ENCODE assay signal across 1 cellular context in the genomic region with DNA sequence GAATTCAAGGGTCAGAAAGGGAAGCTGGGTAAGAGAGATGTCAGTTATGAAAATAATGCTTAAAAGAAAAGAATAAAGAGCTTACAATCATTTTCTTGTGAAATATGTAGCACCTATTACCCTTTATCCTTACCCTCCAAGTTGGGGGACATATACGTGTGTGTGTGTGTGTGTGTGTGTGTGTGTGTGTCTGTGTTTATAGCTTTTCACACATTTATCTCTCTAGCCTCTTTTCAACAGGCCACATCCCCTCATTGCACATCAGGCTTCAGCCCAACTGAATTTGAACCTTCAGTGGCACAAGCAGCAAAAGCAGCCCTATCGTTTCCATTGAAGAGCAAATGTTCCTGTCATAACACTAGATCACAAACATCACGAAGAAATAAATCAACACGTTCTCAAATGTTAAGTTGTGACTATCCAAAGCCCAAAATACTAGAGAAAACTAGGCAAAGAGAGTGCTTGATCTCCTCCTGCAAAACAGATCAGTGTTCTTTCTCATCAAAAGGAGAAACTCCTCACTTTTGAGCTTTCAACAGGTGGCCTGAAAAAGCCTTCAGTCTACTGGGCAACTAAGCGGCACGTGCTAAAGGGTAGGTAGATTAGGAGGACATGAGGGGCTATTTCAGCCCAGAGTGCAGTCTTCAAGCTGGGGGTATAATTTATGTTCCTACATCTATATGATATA.
TF ChIP-seq lines count a peak whose summit lies in the region.

No MANE protein-coding gene starts in this region.

TF ChIP-seq in SK-N-SH treated with all-trans-retinoic acid at 6 μM for 48 hours, 23 proteins besides CTCF, POLR2A, EP300 and RAD21 (continued from another document):
- TF ChIP-seq, protein P1, sequence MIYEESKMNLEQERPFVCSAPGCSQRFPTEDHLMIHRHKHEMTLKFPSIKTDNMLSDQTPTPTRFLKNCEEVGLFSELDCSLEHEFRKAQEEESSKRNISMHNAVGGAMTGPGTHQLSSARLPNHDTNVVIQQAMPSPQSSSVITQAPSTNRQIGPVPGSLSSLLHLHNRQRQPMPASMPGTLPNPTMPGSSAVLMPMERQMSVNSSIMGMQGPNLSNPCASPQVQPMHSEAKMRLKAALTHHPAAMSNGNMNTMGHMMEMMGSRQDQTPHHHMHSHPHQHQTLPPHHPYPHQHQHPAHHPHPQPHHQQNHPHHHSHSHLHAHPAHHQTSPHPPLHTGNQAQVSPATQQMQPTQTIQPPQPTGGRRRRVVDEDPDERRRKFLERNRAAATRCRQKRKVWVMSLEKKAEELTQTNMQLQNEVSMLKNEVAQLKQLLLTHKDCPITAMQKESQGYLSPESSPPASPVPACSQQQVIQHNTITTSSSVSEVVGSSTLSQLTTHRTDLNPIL (CRISPR knock-in tag; IDR thresholded peaks at IDR 0.05; ENCODE audit: low read depth) = no peak
- TF ChIP-seq ZFP3 (CRISPR knock-in tag; IDR thresholded peaks at IDR 0.05) (no peak), RARB (CRISPR knock-in tag; IDR thresholded peaks at IDR 0.05) (no peak)
- TF ChIP-seq, protein P2, sequence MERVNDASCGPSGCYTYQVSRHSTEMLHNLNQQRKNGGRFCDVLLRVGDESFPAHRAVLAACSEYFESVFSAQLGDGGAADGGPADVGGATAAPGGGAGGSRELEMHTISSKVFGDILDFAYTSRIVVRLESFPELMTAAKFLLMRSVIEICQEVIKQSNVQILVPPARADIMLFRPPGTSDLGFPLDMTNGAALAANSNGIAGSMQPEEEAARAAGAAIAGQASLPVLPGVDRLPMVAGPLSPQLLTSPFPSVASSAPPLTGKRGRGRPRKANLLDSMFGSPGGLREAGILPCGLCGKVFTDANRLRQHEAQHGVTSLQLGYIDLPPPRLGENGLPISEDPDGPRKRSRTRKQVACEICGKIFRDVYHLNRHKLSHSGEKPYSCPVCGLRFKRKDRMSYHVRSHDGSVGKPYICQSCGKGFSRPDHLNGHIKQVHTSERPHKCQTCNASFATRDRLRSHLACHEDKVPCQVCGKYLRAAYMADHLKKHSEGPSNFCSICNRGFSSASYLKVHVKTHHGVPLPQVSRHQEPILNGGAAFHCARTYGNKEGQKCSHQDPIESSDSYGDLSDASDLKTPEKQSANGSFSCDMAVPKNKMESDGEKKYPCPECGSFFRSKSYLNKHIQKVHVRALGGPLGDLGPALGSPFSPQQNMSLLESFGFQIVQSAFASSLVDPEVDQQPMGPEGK (CRISPR knock-in tag; IDR thresholded peaks at IDR 0.05; ENCODE audit: borderline replicate concordance) = no peak
